ENCODE assay signal across 12 cellular contexts in genomic region chr4:88616275-88616996, GRCh38. TPM values are rescaled to one million over a fixed set of nuclear protein-coding genes. Genes with fewer than 3 reads are reported as not detected.
DNase-seq lines count a peak whose midpoint lies in the region; ATAC-seq and TF ChIP-seq lines count a peak whose summit lies in the region.
"Had no signal": no experiment of that assay in that cellular context is flagged by ENCODE, and none has a peak within 500 bp of the region (broad histone marks: within the 10 kb centered on the region; RNA-seq: fewer than 3 reads in every experiment).

No MANE protein-coding gene starts in this region.

- H3K9me3 ChIP-seq in mesenchymal stem cell (ENCODE audit: control insufficient read depth, low read length): no peaks in the 10 kb centered on the region
- H3K9me3 ChIP-seq: vagina had no signal

- H2BK12ac ChIP-seq in mesenchymal stem cell (ENCODE audit: low read length in 2 of 2): no peak overlapping the region

- peaks cover 3% of the 10 kb centered on the region for H3K79me1 ChIP-seq in mesenchymal stem cell (replicated peaks; ENCODE audit: low read length, poor library complexity, severe bottlenecking)

- no peak overlapping the region for H4K8ac ChIP-seq in mesenchymal stem cell (ENCODE audit: low read length)

- H3K18ac ChIP-seq in mesenchymal stem cell (ENCODE audit: low read depth in 1 of 2, low read length in 2 of 2): no peak overlapping the region

- H2BK15ac ChIP-seq in mesenchymal stem cell (ENCODE audit: low read depth, poor library complexity, severe bottlenecking): no peak overlapping the region

- in situ Hi-C loops in ACHN (cut with HindIII; ENCODE audit: low pct_ligation_motif_present, low pct_unique_long_range_greater_than_20kb, low sequenced_read_pairs): no loop called here
- in situ Hi-C loops in astrocyte of the cerebellum (cut with HindIII; ENCODE audit: low sequenced_read_pairs): no loop called here

- no peak overlapping the region for H2AK5ac ChIP-seq in mesenchymal stem cell (ENCODE audit: low read length, severe bottlenecking)

- no peak overlapping the region for H3K23ac ChIP-seq in mesenchymal stem cell (ENCODE audit: low read length in 2 of 2)

- H2BK120ac ChIP-seq in mesenchymal stem cell (ENCODE audit: low read depth, low read length): no peak overlapping the region

- 88% methylated on average over 2 of the region's 2 CpGs for WGBS in mesenchymal stem cell

- ATAC-seq in HG03460 (IDR thresholded peaks at IDR 0.05; ENCODE audit: unreplicated experiment): no peak
- ATAC-seq in GM19455 (IDR thresholded peaks at IDR 0.05; ENCODE audit: unreplicated experiment): no peak

- no peak overlapping the region for H3K27ac ChIP-seq in mesenchymal stem cell (ENCODE audit: low read length, poor library complexity, severe bottlenecking)
- H3K27ac ChIP-seq: vagina had no signal

- H3K4ac ChIP-seq in mesenchymal stem cell (ENCODE audit: low read depth in 1 of 2, low read length in 2 of 2): no peak overlapping the region

- no peaks in the 10 kb centered on the region for H3K27me3 ChIP-seq in mesenchymal stem cell (ENCODE audit: control insufficient read depth in 1 of 2, insufficient read depth in 1 of 2, low read length in 2 of 2)
- H3K27me3 ChIP-seq: vagina had no signal

- no peak for TF ChIP-seq CTCF in astrocyte of the cerebellum (IDR thresholded peaks at IDR 0.05; ENCODE audit: low read depth, low read length, missing control alignments)

- H3K14ac ChIP-seq in mesenchymal stem cell (ENCODE audit: low read length in 2 of 2): no peak overlapping the region

- H3K4me3 ChIP-seq in astrocyte of the cerebellum (ENCODE audit: low read depth, low read length) (no peak overlapping the region), mesenchymal stem cell (ENCODE audit: insufficient read depth in 1 of 2, low read depth in 1 of 2, low read length in 2 of 2) (no peak overlapping the region)
- H3K4me3 ChIP-seq: vagina had no signal

- H2AFZ ChIP-seq in mesenchymal stem cell (ENCODE audit: low read depth, low read length): no peak overlapping the region

- H4K91ac ChIP-seq in mesenchymal stem cell (ENCODE audit: low read length): no peak overlapping the region

- DNase-seq in ACHN: peak; percentile 20
- DNase-seq in H4 (ENCODE audit: low spot score): peak; percentile 41
- peak; percentile 13 for DNase-seq in astrocyte of the cerebellum (ENCODE audit: low read depth)
- peak; percentile 41 for DNase-seq in mesenchymal stem cell
- no peak for DNase-seq in activated T-cell treated with anti-CD3 and anti-CD28 coated beads, Interleukin-2, amount 50 U/mL, for 1 hour
- no peak for DNase-seq in effector CD8-positive, alpha-beta T cell (lab: John Stamatoyannopoulos, UW)
- DNase-seq: C1 segment of cervical spinal cord, GF-D8, NCI-H524 had no signal

- H3K4me1 ChIP-seq in mesenchymal stem cell (ENCODE audit: control insufficient read depth, insufficient read depth, low read depth, low read length): peaks cover 2% of the 10 kb centered on the region

- H3K4me2 ChIP-seq in mesenchymal stem cell (ENCODE audit: low read length, poor library complexity, severe bottlenecking): no peak overlapping the region

- H3K9ac ChIP-seq in mesenchymal stem cell (ENCODE audit: low read length): peak overlapping the region; percentile 39

- H3K36me3 ChIP-seq in mesenchymal stem cell (ENCODE audit: control insufficient read depth in 1 of 2, insufficient read depth in 2 of 2, low read depth in 1 of 2, low read length in 2 of 2): no peaks in the 10 kb centered on the region
- H3K36me3 ChIP-seq: vagina had no signal

- H2BK5ac ChIP-seq in mesenchymal stem cell (ENCODE audit: low read depth, low read length, poor library complexity, severe bottlenecking): no peak overlapping the region

RNA-seq across cellular contexts. Expression of gene HERC3, which starts 24.2 kb away (rescaled TPM):
- total RNA-seq in H4 (2014; rRNA removed; shearing (Covaris generic)): 6.1 and 11.0 TPM in 2 replicates
- polyA plus RNA-seq in mesenchymal stem cell (2013, experiment 1 of 2): 6.7 TPM
- 6.5 TPM for polyA plus RNA-seq in mesenchymal stem cell (2013, experiment 2 of 2)

Comparison
In these comparisons a context has a peak if more than half of its experiments do, and no peak if none do; other contexts are left out.
1. DNase-seq: peak in ACHN (single experiment), H4 (single experiment), astrocyte of the cerebellum (single experiment) and mesenchymal stem cell (single experiment); none in activated T-cell treated with anti-CD3 and anti-CD28 coated beads, Interleukin-2, amount 50 U/mL, for 1 hour (single experiment) and effector CD8-positive, alpha-beta T cell (single experiment).